Comparison of ENCODE assay signal across 13 cellular contexts in the genomic region with DNA sequence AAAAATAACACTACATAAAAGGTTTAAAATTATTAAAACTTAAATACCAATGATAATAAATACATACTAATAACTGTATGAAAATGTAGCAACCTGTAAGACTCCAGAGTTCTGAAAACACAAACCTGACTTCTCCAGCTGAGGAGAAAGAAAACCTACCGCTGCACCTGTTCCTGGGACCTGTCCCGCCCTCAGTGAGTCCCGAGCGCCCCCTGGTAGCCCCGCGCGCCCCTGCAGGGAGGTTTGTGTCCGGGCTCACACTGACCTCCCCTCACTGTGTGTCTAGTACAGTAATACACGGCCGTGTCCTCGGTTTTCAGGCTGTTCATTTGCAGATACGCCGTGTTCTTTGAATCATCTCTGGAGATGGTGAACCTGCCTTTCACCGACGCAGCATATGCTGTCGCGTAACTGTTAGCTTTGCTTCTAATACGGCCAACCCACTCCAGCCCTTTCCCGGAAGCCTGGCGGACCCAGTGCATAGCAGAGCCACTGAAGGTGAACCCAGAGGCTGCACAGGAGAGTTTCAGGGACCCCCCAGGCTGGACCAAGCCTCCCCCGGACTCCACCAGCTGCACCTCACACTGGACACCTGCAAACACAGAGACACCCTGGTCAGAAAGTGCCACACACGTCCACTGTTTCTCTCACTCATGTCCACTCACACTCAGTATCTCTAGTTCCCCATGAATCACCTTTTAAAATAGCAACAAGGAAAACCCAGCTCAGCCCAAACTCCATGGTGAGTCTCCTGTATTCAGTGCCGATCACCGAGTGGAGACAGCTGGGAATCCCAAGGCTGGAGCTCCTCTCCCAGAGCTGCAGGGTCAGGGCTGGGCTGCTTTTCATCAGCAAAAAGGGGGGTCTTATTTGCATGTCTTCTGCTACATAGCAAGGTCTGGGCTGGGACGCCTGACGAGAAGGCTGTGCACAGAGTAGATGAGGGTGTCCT.
DNase-seq lines count a peak whose midpoint lies in the region; ATAC-seq and TF ChIP-seq lines count a peak whose summit lies in the region.
"Had no signal": no experiment of that assay in that cellular context is flagged by ENCODE, and none has a peak within 500 bp of the region (broad histone marks: within the 10 kb centered on the region; RNA-seq: fewer than 3 reads in every experiment).

No MANE protein-coding gene starts in this region.

- no peaks in the 10 kb centered on the region for H3K36me3 Mint-ChIP-seq in activated naive CD8-positive, alpha-beta T cell treated with anti-CD3 and anti-CD28 coated beads for 36 hours
- no peaks in the 10 kb centered on the region for H3K36me3 Mint-ChIP-seq in activated CD4-positive, alpha-beta memory T cell treated with anti-CD3 and anti-CD28 coated beads for 36 hours

- peaks cover 8% of the 10 kb centered on the region for H3K27me3 ChIP-seq in effector memory CD4-positive, alpha-beta T cell (replicated peaks; ENCODE audit: control insufficient read depth, insufficient read depth, low read length, poor library complexity, severe bottlenecking)

- no peak overlapping the region for H3K4me3 ChIP-seq in effector memory CD4-positive, alpha-beta T cell (ENCODE audit: insufficient read depth, low read depth, low read length, poor library complexity, severe bottlenecking)

- no peak overlapping the region for H3K27ac ChIP-seq in C4-2B
- no peak overlapping the region for H3K27ac ChIP-seq in effector memory CD4-positive, alpha-beta T cell (ENCODE audit: insufficient read depth, low read length, poor library complexity, severe bottlenecking)

- H3K27me3 Mint-ChIP-seq in activated naive CD8-positive, alpha-beta T cell treated with anti-CD3 and anti-CD28 coated beads for 36 hours = peaks cover 46% of the 10 kb centered on the region
- H3K27me3 Mint-ChIP-seq in activated CD4-positive, alpha-beta memory T cell treated with anti-CD3 and anti-CD28 coated beads for 36 hours = peaks cover 47% of the 10 kb centered on the region

- H3K27ac Mint-ChIP-seq in activated naive CD8-positive, alpha-beta T cell treated with anti-CD3 and anti-CD28 coated beads for 36 hours = no peak overlapping the region
- no peak overlapping the region for H3K27ac Mint-ChIP-seq in activated CD4-positive, alpha-beta memory T cell treated with anti-CD3 and anti-CD28 coated beads for 36 hours

- no peaks in the 10 kb centered on the region for H3K9me3 Mint-ChIP-seq in activated naive CD8-positive, alpha-beta T cell treated with anti-CD3 and anti-CD28 coated beads for 36 hours
- no peaks in the 10 kb centered on the region for H3K9me3 Mint-ChIP-seq in activated CD4-positive, alpha-beta memory T cell treated with anti-CD3 and anti-CD28 coated beads for 36 hours

- H3K36me3 ChIP-seq in effector memory CD4-positive, alpha-beta T cell (ENCODE audit: control insufficient read depth, insufficient read depth, low read length) = no peaks in the 10 kb centered on the region

- H3K9me3 ChIP-seq in effector memory CD4-positive, alpha-beta T cell (ENCODE audit: control insufficient read depth, low read length) = no peaks in the 10 kb centered on the region

- ATAC-seq in GM18502 (IDR thresholded peaks at IDR 0.05; ENCODE audit: poor library complexity, unreplicated experiment) (no peak), HG02840 (IDR thresholded peaks at IDR 0.05; ENCODE audit: low FRiP score, unreplicated experiment) (no peak)
- ATAC-seq: HCT116 had no signal

- no peaks in the 10 kb centered on the region for H3K4me1 ChIP-seq in effector memory CD4-positive, alpha-beta T cell (ENCODE audit: control insufficient read depth, insufficient read depth, low read length, poor library complexity, severe bottlenecking)

- CTCF ChIA-PET in activated CD4-positive, alpha-beta memory T cell treated with anti-CD3 and anti-CD28 coated beads for 36 hours (lab: Charles Lee) = interaction anchor here (0.7 to 1.4 kb wide), 7 partner anchors 10 to 70 kb away, joined by 3 to 7 read pairs (median 3); no protein-coding TSS in a partner anchor

- DNase-seq in Daoy (ENCODE audit: low read depth) = peak; percentile 42
- peak; percentile 26 to 41 for DNase-seq in NCI-H1930 (lab: John Stamatoyannopoulos, UW)
- DNase-seq in activated naive CD8-positive, alpha-beta T cell treated with anti-CD3 and anti-CD28 coated beads for 36 hours = peak; percentile 11
- DNase-seq in activated CD4-positive, alpha-beta memory T cell treated with anti-CD3 and anti-CD28 coated beads for 36 hours = no peak
- DNase-seq in effector memory CD4-positive, alpha-beta T cell = no peak
- DNase-seq: activated CD4-positive, alpha-beta T cell treated with anti-CD3 and anti-CD28 coated beads, Interleukin-2, amount 50 U/mL, for 4 hours; activated naive CD4-positive, alpha-beta T cell; COR-L47; retina had no signal

- TF ChIP-seq CTCF in C4-2B (conservative IDR thresholded peaks at IDR 0.05) = peak; percentile 76

- POLR2A ChIA-PET in activated CD4-positive, alpha-beta memory T cell treated with anti-CD3 and anti-CD28 coated beads for 36 hours (lab: Charles Lee) = no interaction called here

- intact Hi-C loops in activated CD4-positive, alpha-beta memory T cell treated with anti-CD3 and anti-CD28 coated beads for 36 hours (cut with micrococcal nuclease) = no loop called here

- H3K4me1 Mint-ChIP-seq in activated naive CD8-positive, alpha-beta T cell treated with anti-CD3 and anti-CD28 coated beads for 36 hours = no peaks in the 10 kb centered on the region
- H3K4me1 Mint-ChIP-seq in activated CD4-positive, alpha-beta memory T cell treated with anti-CD3 and anti-CD28 coated beads for 36 hours (ENCODE audit: low read depth) = no peaks in the 10 kb centered on the region

- no peak overlapping the region for H3K4me3 Mint-ChIP-seq in activated naive CD8-positive, alpha-beta T cell treated with anti-CD3 and anti-CD28 coated beads for 36 hours
- H3K4me3 Mint-ChIP-seq in activated CD4-positive, alpha-beta memory T cell treated with anti-CD3 and anti-CD28 coated beads for 36 hours = no peak overlapping the region

Comparison
In these comparisons a context has a peak if more than half of its experiments do, and no peak if none do; other contexts are left out.
1. DNase-seq: peak in Daoy (single experiment), NCI-H1930 (2 of 2) and activated naive CD8-positive, alpha-beta T cell treated with anti-CD3 and anti-CD28 coated beads for 36 hours (single experiment); none in activated CD4-positive, alpha-beta memory T cell treated with anti-CD3 and anti-CD28 coated beads for 36 hours (single experiment) and effector memory CD4-positive, alpha-beta T cell (0 of 3).